ENCODE assay signal across 9 cellular contexts in genomic region chr2:109896212-109896611, GRCh38. TPM values are rescaled to one million over a fixed set of nuclear protein-coding genes. Genes with fewer than 3 reads are reported as not detected.
DNase-seq lines count a peak whose midpoint lies in the region; ATAC-seq and TF ChIP-seq lines count a peak whose summit lies in the region.
"Not testable (repeated sequence)": the region's sequence is repeated elsewhere in the genome, so short reads cannot be mapped to it uniquely, and the experiment has no call there.
"Had no signal": no experiment of that assay in that cellular context is flagged by ENCODE, and none has a peak within 500 bp of the region (broad histone marks: within the 10 kb centered on the region; RNA-seq: fewer than 3 reads in every experiment).

No MANE protein-coding gene starts in this region.

- not testable (repeated sequence) for H2BK15ac ChIP-seq in IMR-90 (ENCODE audit: low read depth, low read length)

- not testable (repeated sequence) for BruUV-seq in IMR-90 (replicated peaks; lab: Mats Ljungman, UMichigan)

- H3K56ac ChIP-seq in IMR-90 (ENCODE audit: extremely low read depth, insufficient read depth, low read length) = not testable (repeated sequence)

- not testable (repeated sequence) for TF ChIP-seq CTCF in IMR-90 (conservative IDR thresholded peaks at IDR 0.05; ENCODE audit: low read depth, low read length); psoas muscle (IDR thresholded peaks at IDR 0.05)

- not testable (repeated sequence) for TF ChIP-seq RAD21 in IMR-90 (IDR thresholded peaks at IDR 0.05; ENCODE audit: low read length)

- intact Hi-C loops in IMR-90 (cut with micrococcal nuclease); psoas muscle (cut with DNase I): not testable (repeated sequence)

- H3K4me3 Mint-ChIP-seq in activated naive CD8-positive, alpha-beta T cell treated with anti-CD3 and anti-CD28 coated beads, Interleukin-2, amount 50 U/mL, for 24 hours = not testable (repeated sequence)

- H3K4me2 ChIP-seq in IMR-90 (ENCODE audit: low read depth, low read length) = not testable (repeated sequence)

- ATAC-seq in GM18502 (IDR thresholded peaks at IDR 0.05; ENCODE audit: poor library complexity, unreplicated experiment) (peak; percentile 99), GM19328 (IDR thresholded peaks at IDR 0.05; ENCODE audit: unreplicated experiment) (peak; percentile 91), GM21529 (IDR thresholded peaks at IDR 0.05; ENCODE audit: unreplicated experiment) (peak; percentile 97), HG02852 (IDR thresholded peaks at IDR 0.05; ENCODE audit: unreplicated experiment) (peak; percentile 97), HG03139 (IDR thresholded peaks at IDR 0.05; ENCODE audit: unreplicated experiment) (peak; percentile 95), IMR-90 (ENCODE audit: low read depth) (peak; percentile 76), psoas muscle (peak; percentile 60 to 85 (median 79))
- peak; percentile 98 for ATAC-seq in activated naive CD8-positive, alpha-beta T cell treated with anti-CD3 and anti-CD28 coated beads, Interleukin-2, amount 50 U/mL, for 24 hours

- dilution Hi-C loops in IMR-90 (cut with HindIII; ENCODE audit: low sequenced_read_pairs, unreplicated experiment) = not testable (repeated sequence)

- H3K36me3 ChIP-seq in IMR-90 (ENCODE audit: control insufficient read depth, insufficient read depth, low read length); psoas muscle (ENCODE audit: insufficient read depth in 1 of 2, low read depth in 1 of 2): not testable (repeated sequence)

- not testable (repeated sequence) for H3K9ac ChIP-seq in IMR-90 (ENCODE audit: low read depth, low read length)

- H3K27me3 Mint-ChIP-seq in activated naive CD8-positive, alpha-beta T cell treated with anti-CD3 and anti-CD28 coated beads, Interleukin-2, amount 50 U/mL, for 24 hours = not testable (repeated sequence)

- not testable (repeated sequence) for H3K9me3 ChIP-seq in IMR-90 (ENCODE audit: control insufficient read depth, insufficient read depth, low read length); psoas muscle

- H2AK9ac ChIP-seq in IMR-90 (replicated peaks; ENCODE audit: low read depth, low read length, poor library complexity) = not testable (repeated sequence)

- not testable (repeated sequence) for H4K20me1 ChIP-seq in IMR-90 (ENCODE audit: insufficient read depth, low read length)

- H3K23ac ChIP-seq in IMR-90 (ENCODE audit: low read depth, low read length) = not testable (repeated sequence)

- H3K4me3 ChIP-seq in IMR-90 (ENCODE audit: insufficient read depth, low read depth, low read length); psoas muscle: not testable (repeated sequence)

- in situ Hi-C loops in IMR-90 (cut with MboI; ENCODE audit: low sequenced_read_pairs) = not testable (repeated sequence)

- H2AK5ac ChIP-seq in IMR-90 (ENCODE audit: low read depth, low read length) = not testable (repeated sequence)

- POLR2A ChIA-PET in IMR-90 (lab: Charles Lee; ENCODE audit: unreplicated experiment) = not testable (repeated sequence)

- not testable (repeated sequence) for H2BK120ac ChIP-seq in IMR-90 (ENCODE audit: low read depth, low read length)

- H3K14ac ChIP-seq in IMR-90 (replicated peaks; ENCODE audit: low read depth, low read length) = not testable (repeated sequence)

- not testable (repeated sequence) for DNase-seq in IMR-90; activated naive CD8-positive, alpha-beta T cell treated with anti-CD3 and anti-CD28 coated beads, Interleukin-2, amount 50 U/mL, for 24 hours; psoas muscle

- H3K9me1 ChIP-seq in IMR-90 (ENCODE audit: insufficient read depth, low read length) = not testable (repeated sequence)

- not testable (repeated sequence) for H3K18ac ChIP-seq in IMR-90 (ENCODE audit: low read depth, low read length)

- not testable (repeated sequence) for H3K36me3 Mint-ChIP-seq in activated naive CD8-positive, alpha-beta T cell treated with anti-CD3 and anti-CD28 coated beads, Interleukin-2, amount 50 U/mL, for 24 hours (ENCODE audit: low read depth)

- H3K79me1 ChIP-seq in IMR-90 (ENCODE audit: low read depth in 1 of 2, low read length in 2 of 2) = not testable (repeated sequence)

- not testable (repeated sequence) for H2BK20ac ChIP-seq in IMR-90 (ENCODE audit: low read depth, low read length)

- not testable (repeated sequence) for H3K4me1 Mint-ChIP-seq in activated naive CD8-positive, alpha-beta T cell treated with anti-CD3 and anti-CD28 coated beads, Interleukin-2, amount 50 U/mL, for 24 hours

- H2BK5ac ChIP-seq in IMR-90 (ENCODE audit: low read depth, low read length, poor library complexity, severe bottlenecking) = not testable (repeated sequence)

- no CpG with 5 or more reads among the region's 4 CpGs for WGBS in IMR-90 (ENCODE audit: extremely low coverage in 2 of 2, insufficient read length in 1 of 2), 2 experiments
- WGBS in psoas muscle, 3 donors = no CpG with 5 or more reads among the region's 4 CpGs

- not testable (repeated sequence) for TF ChIP-seq POLR2A in IMR-90 (IDR thresholded peaks at IDR 0.05; ENCODE audit: low read depth, low read length)

- not testable (repeated sequence) for H4K8ac ChIP-seq in IMR-90 (ENCODE audit: low read depth in 2 of 2, low read length in 2 of 2)

- CTCF ChIA-PET in IMR-90 (lab: Yijun Ruan, JAX) = not testable (repeated sequence)

- H3K27ac ChIP-seq in IMR-90 (ENCODE audit: insufficient read depth, low read length); psoas muscle: not testable (repeated sequence)

- not testable (repeated sequence) for H3K9me3 Mint-ChIP-seq in activated naive CD8-positive, alpha-beta T cell treated with anti-CD3 and anti-CD28 coated beads, Interleukin-2, amount 50 U/mL, for 24 hours

- H3K4ac ChIP-seq in IMR-90 (ENCODE audit: low read depth, low read length) = not testable (repeated sequence)

- H4K5ac ChIP-seq in IMR-90 (ENCODE audit: low read depth, low read length) = not testable (repeated sequence)

- H2AFZ ChIP-seq in IMR-90 (replicated peaks; ENCODE audit: low read length, poor library complexity) = not testable (repeated sequence)

- not testable (repeated sequence) for H3K27ac Mint-ChIP-seq in activated naive CD8-positive, alpha-beta T cell treated with anti-CD3 and anti-CD28 coated beads, Interleukin-2, amount 50 U/mL, for 24 hours

- H3K27me3 ChIP-seq in IMR-90 (ENCODE audit: control insufficient read depth, insufficient read depth, low read length); psoas muscle (ENCODE audit: insufficient read depth in 3 of 3, low read length in 2 of 3): not testable (repeated sequence)

- not testable (repeated sequence) for H3K4me1 ChIP-seq in IMR-90 (ENCODE audit: control insufficient read depth, insufficient read depth, low read length); psoas muscle

- H4K91ac ChIP-seq in IMR-90 (ENCODE audit: insufficient read depth, low read depth, low read length) = not testable (repeated sequence)

RNA-seq across cellular contexts. Expression of gene LIMS3, which starts 2.3 kb away (rescaled TPM):
- 4.4 and 12.7 TPM in 2 replicates for total RNA-seq in IMR-90 (2012; rRNA removed)
- 0.44 and 0.99 TPM in 2 replicates for polyA plus RNA-seq in IMR-90 (2012; rRNA removed)
- 1.6 and 2.0 TPM in 2 replicates for polyA plus RNA-seq in IMR-90 (2012; cell fraction: cytosol; rRNA removed)
- polyA plus RNA-seq in IMR-90 (2012; cell fraction: nucleus; rRNA removed; ENCODE audit: low replicate concordance) = 4.4 and 16.1 TPM in 2 replicates
- 10 to 100 TPM in 1 of 4 donors, 1 to 10 TPM in 3; 2.8 to 24.4 (median 6.1) TPM for total RNA-seq in psoas muscle
- 1 to 10 TPM; 2.5 to 9.9 (median 5.6) TPM for polyA plus RNA-seq in psoas muscle
- total RNA-seq: renal cortical epithelial cell had no signal
